Comparison of ENCODE assay signal across 9 cellular contexts in genomic region chr1:210232524-210233215, GRCh38. TPM values are rescaled to one million over a fixed set of nuclear protein-coding genes. Genes with fewer than 3 reads are reported as not detected.
DNase-seq lines count a peak whose midpoint lies in the region; ATAC-seq and TF ChIP-seq lines count a peak whose summit lies in the region.
"Had no signal": no experiment of that assay in that cellular context is flagged by ENCODE, and none has a peak within 500 bp of the region (broad histone marks: within the 10 kb centered on the region; RNA-seq: fewer than 3 reads in every experiment).

SERTAD4 (plus strand) TSS chr1:210232796; CDS start chr1:210237961, 5,165 bp downstream.

- peaks cover 17% of the 10 kb centered on the region for H3K4me1 Mint-ChIP-seq in MCF 10A (ENCODE audit: insufficient read depth, unreplicated experiment)

- no peaks in the 10 kb centered on the region for H3K27me3 Mint-ChIP-seq in MCF 10A (ENCODE audit: insufficient read depth, unreplicated experiment)

- H3K27ac Mint-ChIP-seq in MCF 10A (ENCODE audit: low read depth, unreplicated experiment) = no peak within 1 kb of the TSS

- H3K4me3 ChIP-seq in skeletal muscle cell (ENCODE audit: low read depth, low read length) = peak within 1 kb of the TSS; percentile 47

- BruUV-seq in MCF 10A (replicated peaks; lab: Mats Ljungman, UMichigan) = no TSS peak

- H3K36me3 Mint-ChIP-seq in MCF 10A (ENCODE audit: insufficient read depth, unreplicated experiment) = no peaks in the 10 kb centered on the region

- peak within 1 kb of the TSS; percentile 69 for H3K4me3 Mint-ChIP-seq in MCF 10A (ENCODE audit: unreplicated experiment)

- POLR2A ChIA-PET in GM10248 (lab: Yijun Ruan, JAX) (no interaction called here), MCF 10A (lab: Yijun Ruan, JAX) (interaction anchor here (0.6 to 2.0 kb wide), 7 partner anchors 10 to 132 kb away, joined by 3 to 9 read pairs (median 4); no protein-coding TSS in a partner anchor)

- ATAC-seq in HG03460 (IDR thresholded peaks at IDR 0.05; ENCODE audit: unreplicated experiment) (no peak), HG03159 (IDR thresholded peaks at IDR 0.05; ENCODE audit: unreplicated experiment) (no peak)

- CTCF ChIA-PET in GM10248 (lab: Yijun Ruan, JAX) (interaction anchor here (1.4 kb wide), 1 partner anchor 14 kb away, joined by 3 read pairs; no protein-coding TSS in a partner anchor), MCF 10A (lab: Yijun Ruan, JAX) (interaction anchor here (0.6 to 1.7 kb wide), 5 partner anchors 33 to 1282 kb away, joined by 3 to 6 read pairs (median 4); no protein-coding TSS in a partner anchor)

- peak; percentile 20 for DNase-seq in GM10248 (ENCODE audit: extremely low spot score)
- peak; percentile 26 for DNase-seq in NCI-H2196 (lab: John Stamatoyannopoulos, UW; ENCODE audit: unreplicated experiment)
- peak; percentile 57 for DNase-seq in MCF 10A (ENCODE audit: unreplicated experiment)
- peak; percentile 39 for DNase-seq in iPS-NIHi7 (ENCODE audit: extremely low spot score)
- no peak for DNase-seq in skeletal muscle cell (ENCODE audit: low read depth)
- DNase-seq in MV-4-11 (lab: John Stamatoyannopoulos, UW) = no peak

- intact Hi-C loops in MCF 10A (cut with micrococcal nuclease) = loop anchor here (2.0 to 10.0 kb wide), 4 partner anchors 44 to 140 kb away; no protein-coding TSS in a partner anchor

- H3K9me3 Mint-ChIP-seq in MCF 10A (ENCODE audit: unreplicated experiment) = no peaks in the 10 kb centered on the region

- TF ChIP-seq CTCF in GM10248 (IDR thresholded peaks at IDR 0.05; ENCODE audit: control extremely low read depth, extremely low read depth, low read depth, missing control alignments) (no peak), MCF 10A (IDR thresholded peaks at IDR 0.05; ENCODE audit: unreplicated experiment) (no peak)

RNA-seq across cellular contexts. Expression of gene SERTAD4, which starts in this region (rescaled TPM):
- total RNA-seq in MCF 10A (2022) = 0.19 TPM in 1 of 2 replicates, not detected in the other
- total RNA-seq: T-helper 2 cell treated with Interferon-gamma antibody and Interleukin-4, amounts not matched to agents 100 ng/mL and 5 ng/mL, for 36 hours had no signal

Comparison
In these comparisons a context has a peak if more than half of its experiments do, and no peak if none do; other contexts are left out.
1. Peak in DNase-seq in MCF 10A; RNA of the gene not detected or under 1 TPM.
2. DNase-seq: peak in GM10248 (single experiment), NCI-H2196 (single experiment) and iPS-NIHi7 (single experiment); none in skeletal muscle cell (single experiment) and MV-4-11 (single experiment).